Comparison of ENCODE assay signal across 22 cellular contexts in the genomic region with DNA sequence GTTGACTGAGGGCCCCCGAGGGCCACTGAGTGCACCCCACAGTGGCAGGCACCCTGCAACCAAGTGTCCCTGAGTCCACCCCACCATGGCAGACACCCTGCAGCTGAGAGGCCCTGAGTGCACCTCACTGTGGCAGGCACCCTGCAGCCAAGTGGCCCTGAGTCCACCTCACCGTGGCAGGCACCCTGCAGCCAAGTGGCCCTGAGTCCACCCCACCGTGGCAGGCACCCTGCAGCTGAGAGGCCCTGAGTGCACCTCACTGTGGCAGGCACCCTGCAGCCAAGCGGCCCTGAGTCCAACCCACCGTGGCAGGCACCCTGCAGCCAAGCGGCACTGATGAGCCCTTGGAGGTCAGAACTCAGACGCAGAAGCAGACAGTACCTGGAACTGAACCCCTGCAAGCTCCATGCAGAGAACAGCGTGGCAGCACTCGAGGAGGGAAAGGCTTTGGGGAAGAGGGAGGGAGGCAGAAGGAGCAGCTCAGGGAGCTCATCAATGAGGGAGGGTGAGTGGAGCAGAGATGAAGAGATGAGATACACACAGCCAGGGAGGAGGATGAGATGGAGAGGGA.
A peak's percentile ranks its signal among the peaks of the same experiment; 100 is the strongest.
DNase-seq lines count a peak whose midpoint lies in the region; ATAC-seq and TF ChIP-seq lines count a peak whose summit lies in the region.
"Had no signal": no experiment of that assay in that cellular context is flagged by ENCODE, and none has a peak within 500 bp of the region (broad histone marks: within the 10 kb centered on the region; RNA-seq: fewer than 3 reads in every experiment).

No MANE protein-coding gene starts in this region.

- H3K4me2 ChIP-seq in H9 (ENCODE audit: insufficient read depth, insufficient read length, low read length): no peak overlapping the region
- H3K4me2 ChIP-seq: BLaER1 treated with 17β-estradiol and CSF1 and Interleukin-3, amounts not matched to agents 10 nM and 100 nM had no signal

- H3K9me3 ChIP-seq in H9 (ENCODE audit: control insufficient read depth, low read depth, low read length) (no peaks in the 10 kb centered on the region), spleen (no peaks in the 10 kb centered on the region), tibial nerve (no peaks in the 10 kb centered on the region)
- H3K9me3 ChIP-seq: BLaER1 treated with 17β-estradiol and CSF1 and Interleukin-3, amounts not matched to agents 10 nM and 100 nM; HAP-1; Peyer's patch; SJSA1 had no signal

- no peak overlapping the region for H2BK12ac ChIP-seq in H9 (ENCODE audit: insufficient read length, low read depth, low read length)

- H3K27me3 Mint-ChIP-seq in H9 (ENCODE audit: low read depth): no peaks in the 10 kb centered on the region
- peaks cover 1 to 2% (median 2%) of the 10 kb centered on the region in 3 donors for H3K27me3 Mint-ChIP-seq in CD14-positive monocyte (ENCODE audit: low read depth in 3 of 3)

- no peaks in the 10 kb centered on the region for H3K36me3 Mint-ChIP-seq in H9 (ENCODE audit: insufficient read depth in 1 of 3, low read depth in 3 of 3)
- H3K36me3 Mint-ChIP-seq in CD14-positive monocyte: no peaks in the 10 kb centered on the region
- H3K36me3 Mint-ChIP-seq: CD8-positive, alpha-beta T cell; IgD-negative memory B cell had no signal

- no peaks in the 10 kb centered on the region for H3K23me2 ChIP-seq in H9 (ENCODE audit: insufficient read length, low read depth, low read length, poor library complexity, severe bottlenecking)

- TF ChIP-seq POLR2A in spleen (IDR thresholded peaks at IDR 0.05) (no peak), tibial nerve (IDR thresholded peaks at IDR 0.05) (no peak)

- no peak overlapping the region for H3K56ac ChIP-seq in H9 (ENCODE audit: insufficient read length, low read depth, low read length)

- no peak overlapping the region for H2BK15ac ChIP-seq in H9 (ENCODE audit: low read depth, low read length)

- H3T11ph ChIP-seq in H9 (ENCODE audit: low read length): no peak overlapping the region

- H3K27ac Mint-ChIP-seq in H9: no peak overlapping the region
- no peak overlapping the region for H3K27ac Mint-ChIP-seq in CD14-positive monocyte
- H3K27ac Mint-ChIP-seq: CD8-positive, alpha-beta T cell; IgD-negative memory B cell had no signal

- H3K14ac ChIP-seq in H9 (ENCODE audit: insufficient read depth, low read length): no peak overlapping the region; the same call in 1 of the 2 replicates

- DNase-seq in H9 (peak; percentile 22), UCSD-AML1 (lab: John Stamatoyannopoulos, UW; ENCODE audit: unreplicated experiment) (peak; percentile 28), left lobe of liver (ENCODE audit: low spot score) (peak; percentile 43), spleen (peak; percentile 51), CD14-positive monocyte (ENCODE audit: low spot score) (no peak), SHP77 treated with DMSO at 0.1 percent for 48 hours (lab: John Stamatoyannopoulos, UW) (no peak), NCI-H2196 treated with DMSO at 0.1 percent for 48 hours (lab: John Stamatoyannopoulos, UW; ENCODE audit: unreplicated experiment) (no peak), tibial nerve (ENCODE audit: low spot score in 2 of 2) (no peak)
- DNase-seq: ACHN; Calu3; NCI-H1105; NCI-H146; NCI-H2029 treated with DMSO at 0.1 percent for 48 hours; NCI-H345; NCI-H774; NK-92 treated with Interleukin-12 subunit alpha and Interleukin-12 subunit beta, amount 100 ng/mL, for 24 hours had no signal

- H4K20me1 ChIP-seq in H9 (ENCODE audit: control insufficient read depth, insufficient read depth, insufficient read length): no peaks in the 10 kb centered on the region

- no peak overlapping the region for H3K23ac ChIP-seq in H9 (ENCODE audit: insufficient read length, low read depth, low read length)

- no peaks in the 10 kb centered on the region for H3K79me1 ChIP-seq in H9 (ENCODE audit: insufficient read depth, low read depth, low read length, poor library complexity, severe bottlenecking)

- no peak overlapping the region for H2BK120ac ChIP-seq in H9 (ENCODE audit: low read depth, low read length, poor library complexity, severe bottlenecking)

- ATAC-seq in left lobe of liver: no peak
- ATAC-seq: CD8-positive, alpha-beta T cell had no signal

- H2BK5ac ChIP-seq in H9 (ENCODE audit: insufficient read length, low read length): no peak overlapping the region

- peak overlapping the region; percentile 32 for H4K8ac ChIP-seq in H9 (replicated peaks; ENCODE audit: insufficient read length, low read depth, low read length)

- H3K36me3 ChIP-seq in spleen (peaks cover 0 to 15% (median 0%) of the 10 kb centered on the region in 6 donors), tibial nerve (no peaks in the 10 kb centered on the region)
- H3K36me3 ChIP-seq: BLaER1 treated with 17β-estradiol and CSF1 and Interleukin-3, amounts not matched to agents 10 nM and 100 nM; HAP-1; Peyer's patch; SJSA1 had no signal

- no peaks in the 10 kb centered on the region for H3K4me1 Mint-ChIP-seq in H9
- H3K4me1 Mint-ChIP-seq in CD14-positive monocyte: no peaks in the 10 kb centered on the region
- H3K4me1 Mint-ChIP-seq: IgD-negative memory B cell had no signal

- no peak overlapping the region for H3K18ac ChIP-seq in H9 (ENCODE audit: insufficient read length, low read depth, low read length)

- H3K4ac ChIP-seq in H9 (ENCODE audit: low read depth, low read length): no peak overlapping the region; the same call in 1 of the 2 replicates

- no CpG with 5 or more reads among the region's 9 CpGs for WGBS in H9 (ENCODE audit: extremely low coverage, insufficient read length, low lambda C conversion rate)
- WGBS in spleen, 5 donors: 74 to 80% (median 78%) methylated on average over 7 to 9 of the region's 9 CpGs
- WGBS in tibial nerve, 2 donors: 70 to 81% methylated on average over 8 to 9 of the region's 9 CpGs

- no peak overlapping the region for H2AK5ac ChIP-seq in H9 (ENCODE audit: insufficient read length, low read length)

- H3K9me3 Mint-ChIP-seq in H9 (no peaks in the 10 kb centered on the region), CD14-positive monocyte (peaks cover 0 to 3% (median 2%) of the 10 kb centered on the region in 7 donors)
- H3K9me3 Mint-ChIP-seq: CD8-positive, alpha-beta T cell had no signal

- no peaks in the 10 kb centered on the region for H3K27me3 ChIP-seq in H9 (ENCODE audit: insufficient read depth, low read length)
- H3K27me3 ChIP-seq in spleen (replicated peaks in 1 of 7): peaks cover 0 to 3% (median 0%) of the 10 kb centered on the region in 7 donors
- no peaks in the 10 kb centered on the region for H3K27me3 ChIP-seq in tibial nerve
- H3K27me3 ChIP-seq: BLaER1 treated with 17β-estradiol and CSF1 and Interleukin-3, amounts not matched to agents 10 nM and 100 nM; Peyer's patch had no signal

- no peak overlapping the region for H2AFZ ChIP-seq in H9 (ENCODE audit: low read length)

- TF ChIP-seq EP300 in tibial nerve (IDR thresholded peaks at IDR 0.05): no peak

- no peak overlapping the region for H3K4me3 Mint-ChIP-seq in H9
- no peak overlapping the region for H3K4me3 Mint-ChIP-seq in CD14-positive monocyte
- H3K4me3 Mint-ChIP-seq: CD8-positive, alpha-beta T cell; IgD-negative memory B cell had no signal

- TF ChIP-seq CTCF in H9 (conservative IDR thresholded peaks at IDR 0.05) (no peak), spleen (IDR thresholded peaks at IDR 0.05 in 8 of 11, conservative IDR thresholded peaks at IDR 0.05 in 3 of 11) (no peak), CD14-positive monocyte (IDR thresholded peaks at IDR 0.05) (no peak), tibial nerve (IDR thresholded peaks at IDR 0.05) (no peak)

- no peak overlapping the region for H3K9ac ChIP-seq in H9 (ENCODE audit: extremely low read depth, insufficient read length, low read length)
- H3K9ac ChIP-seq: BLaER1 treated with 17β-estradiol and CSF1 and Interleukin-3, amounts not matched to agents 10 nM and 100 nM had no signal

- intact Hi-C loops in spleen (cut with DNase I; ENCODE audit: low total_unique reads) (no loop called here), CD14-positive monocyte (cut with micrococcal nuclease) (no loop called here)

- no peaks in the 10 kb centered on the region for H3K4me1 ChIP-seq in H9 (ENCODE audit: insufficient read depth, low read length)
- H3K4me1 ChIP-seq in spleen: no peaks in the 10 kb centered on the region
- no peaks in the 10 kb centered on the region for H3K4me1 ChIP-seq in tibial nerve
- H3K4me1 ChIP-seq: BLaER1 treated with 17β-estradiol and CSF1 and Interleukin-3, amounts not matched to agents 10 nM and 100 nM; HAP-1; Peyer's patch; SJSA1 had no signal

- H4K91ac ChIP-seq in H9 (ENCODE audit: insufficient read length, low read depth, low read length): no peak overlapping the region

- H3K79me2 ChIP-seq in H9 (ENCODE audit: insufficient read depth, low read length): no peaks in the 10 kb centered on the region

- no peak overlapping the region for H2BK20ac ChIP-seq in H9 (ENCODE audit: low read depth, low read length, poor library complexity, severe bottlenecking)

- no peak overlapping the region for H4K5ac ChIP-seq in H9 (ENCODE audit: insufficient read length, low read depth, low read length)

- H3K27ac ChIP-seq in H9 (ENCODE audit: insufficient read length, low read depth, low read length) (no peak overlapping the region), spleen (no peak overlapping the region), tibial nerve (no peak overlapping the region)
- H3K27ac ChIP-seq: BLaER1 treated with 17β-estradiol and CSF1 and Interleukin-3, amounts not matched to agents 10 nM and 100 nM; Peyer's patch; SJSA1 had no signal

- H3K4me3 ChIP-seq in spleen: no peak overlapping the region
- no peak overlapping the region for H3K4me3 ChIP-seq in tibial nerve
- H3K4me3 ChIP-seq: BLaER1 treated with 17β-estradiol and CSF1 and Interleukin-3, amounts not matched to agents 10 nM and 100 nM; HAP-1; Peyer's patch; SJSA1 had no signal

Comparison
In these comparisons a context has a peak if more than half of its experiments do, and no peak if none do; other contexts are left out.
1. DNase-seq: peak in H9 (single experiment), UCSD-AML1 (single experiment), left lobe of liver (single experiment) and spleen (single experiment); none in CD14-positive monocyte (single experiment), SHP77 treated with DMSO at 0.1 percent for 48 hours (single experiment), NCI-H2196 treated with DMSO at 0.1 percent for 48 hours (single experiment) and tibial nerve (0 of 2).